Comparison of ENCODE assay signal across 1 cellular context in the genomic region with DNA sequence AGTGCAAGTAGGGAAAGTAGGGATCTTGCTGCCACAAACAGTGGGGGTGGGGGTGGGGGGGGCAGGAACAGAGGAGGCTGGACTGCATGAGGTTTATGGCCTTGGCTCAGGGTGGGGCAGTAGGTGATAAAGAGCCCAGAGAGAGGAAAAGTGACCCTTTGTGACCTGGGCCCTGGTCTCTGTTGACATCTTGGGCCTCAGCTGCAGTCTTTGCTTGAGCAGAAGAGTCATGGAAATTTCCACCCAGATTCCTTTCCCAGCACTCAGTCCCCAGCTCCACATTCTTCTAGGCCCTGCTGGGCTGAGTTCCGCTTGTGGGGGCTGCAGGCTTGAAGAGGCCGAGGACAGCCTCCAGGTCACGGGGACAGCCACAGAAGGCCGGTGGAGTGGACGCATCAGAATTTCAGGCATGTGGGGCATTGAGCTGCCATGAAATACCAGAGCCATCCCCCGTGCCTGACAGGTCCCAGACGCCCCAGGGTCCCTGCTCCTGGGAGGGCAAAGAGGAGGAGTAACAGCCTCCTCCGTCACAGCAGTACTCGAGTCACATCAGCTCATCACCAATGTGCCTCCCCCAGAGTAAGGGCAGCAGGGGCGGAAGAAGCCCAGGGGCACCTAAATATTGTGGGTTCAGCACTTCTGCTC.
TF ChIP-seq lines count a peak whose summit lies in the region.

No MANE protein-coding gene starts in this region.

TF ChIP-seq in HepG2, 621 proteins besides CTCF, POLR2A, EP300 and RAD21 (continued from another document and continues in another):
- no peak; the same call in 1 of the 2 replicates for TF ChIP-seq ARID4A (CRISPR knock-in tag; IDR thresholded peaks at IDR 0.05; ENCODE audit: borderline replicate concordance)
- peak; percentile 95 for TF ChIP-seq ZBTB7B (CRISPR knock-in tag; IDR thresholded peaks at IDR 0.05)
- no peak for TF ChIP-seq ZNF547 (CRISPR knock-in tag; IDR thresholded peaks at IDR 0.05)
- TF ChIP-seq, protein P1, sequence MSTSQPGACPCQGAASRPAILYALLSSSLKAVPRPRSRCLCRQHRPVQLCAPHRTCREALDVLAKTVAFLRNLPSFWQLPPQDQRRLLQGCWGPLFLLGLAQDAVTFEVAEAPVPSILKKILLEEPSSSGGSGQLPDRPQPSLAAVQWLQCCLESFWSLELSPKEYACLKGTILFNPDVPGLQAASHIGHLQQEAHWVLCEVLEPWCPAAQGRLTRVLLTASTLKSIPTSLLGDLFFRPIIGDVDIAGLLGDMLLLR (CRISPR knock-in tag; IDR thresholded peaks at IDR 0.05): no peak
- TF ChIP-seq ZNF281 (CRISPR knock-in tag; IDR thresholded peaks at IDR 0.05; ENCODE audit: borderline replicate concordance): peak; percentile 39; the same call in 1 of the 2 replicates
- TF ChIP-seq ZNF737 (CRISPR knock-in tag; IDR thresholded peaks at IDR 0.05; ENCODE audit: borderline replicate concordance): no peak
- TF ChIP-seq ZBTB8A (CRISPR knock-in tag; IDR thresholded peaks at IDR 0.05; ENCODE audit: borderline replicate concordance, low read depth): no peak
- no peak for TF ChIP-seq ZNF546 (CRISPR knock-in tag; conservative IDR thresholded peaks at IDR 0.05)
- no peak for TF ChIP-seq ZNF513 (CRISPR knock-in tag; conservative IDR thresholded peaks at IDR 0.05)
- TF ChIP-seq, protein P2, sequence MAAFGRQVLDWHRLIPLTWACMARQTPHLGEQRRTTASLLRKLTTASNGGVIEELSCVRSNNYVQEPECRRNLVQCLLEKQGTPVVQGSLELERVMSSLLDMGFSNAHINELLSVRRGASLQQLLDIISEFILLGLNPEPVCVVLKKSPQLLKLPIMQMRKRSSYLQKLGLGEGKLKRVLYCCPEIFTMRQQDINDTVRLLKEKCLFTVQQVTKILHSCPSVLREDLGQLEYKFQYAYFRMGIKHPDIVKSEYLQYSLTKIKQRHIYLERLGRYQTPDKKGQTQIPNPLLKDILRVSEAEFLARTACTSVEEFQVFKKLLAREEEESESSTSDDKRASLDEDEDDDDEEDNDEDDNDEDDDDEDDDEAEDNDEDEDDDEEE (CRISPR knock-in tag; IDR thresholded peaks at IDR 0.05): no peak
- no peak for TF ChIP-seq SRSF9 (IDR thresholded peaks at IDR 0.05; ENCODE audit: borderline replicate concordance, insufficient read depth, low read depth, low read length, poor library complexity, severe bottlenecking)
- TF ChIP-seq ZNF414 (CRISPR knock-in tag; IDR thresholded peaks at IDR 0.05): no peak
- peak; percentile 17; the same call in 1 of the 2 replicates for TF ChIP-seq RFXAP (CRISPR knock-in tag; IDR thresholded peaks at IDR 0.05; ENCODE audit: borderline replicate concordance)
- TF ChIP-seq ELF1 (CRISPR knock-in tag; IDR thresholded peaks at IDR 0.05): no peak
- TF ChIP-seq MED13 (CRISPR knock-in tag; IDR thresholded peaks at IDR 0.05): peak; percentile 63; the same call in 1 of the 2 replicates
- no peak for TF ChIP-seq GZF1 (CRISPR knock-in tag; IDR thresholded peaks at IDR 0.05)
- no peak for TF ChIP-seq ZSCAN29 (CRISPR knock-in tag; conservative IDR thresholded peaks at IDR 0.05)
- TF ChIP-seq ASH2L (IDR thresholded peaks at IDR 0.05; ENCODE audit: insufficient read length, low read depth, low read length): peak; percentile 21
- TF ChIP-seq ARID2 (CRISPR knock-in tag; IDR thresholded peaks at IDR 0.05; ENCODE audit: borderline replicate concordance): peak; percentile 53; the same call in 1 of the 2 replicates
- no peak for TF ChIP-seq ZNF350 (CRISPR knock-in tag; IDR thresholded peaks at IDR 0.05; ENCODE audit: borderline replicate concordance, low read depth)
- no peak for TF ChIP-seq TCF7 (IDR thresholded peaks at IDR 0.05; ENCODE audit: low read depth)
- TF ChIP-seq, protein P3, sequence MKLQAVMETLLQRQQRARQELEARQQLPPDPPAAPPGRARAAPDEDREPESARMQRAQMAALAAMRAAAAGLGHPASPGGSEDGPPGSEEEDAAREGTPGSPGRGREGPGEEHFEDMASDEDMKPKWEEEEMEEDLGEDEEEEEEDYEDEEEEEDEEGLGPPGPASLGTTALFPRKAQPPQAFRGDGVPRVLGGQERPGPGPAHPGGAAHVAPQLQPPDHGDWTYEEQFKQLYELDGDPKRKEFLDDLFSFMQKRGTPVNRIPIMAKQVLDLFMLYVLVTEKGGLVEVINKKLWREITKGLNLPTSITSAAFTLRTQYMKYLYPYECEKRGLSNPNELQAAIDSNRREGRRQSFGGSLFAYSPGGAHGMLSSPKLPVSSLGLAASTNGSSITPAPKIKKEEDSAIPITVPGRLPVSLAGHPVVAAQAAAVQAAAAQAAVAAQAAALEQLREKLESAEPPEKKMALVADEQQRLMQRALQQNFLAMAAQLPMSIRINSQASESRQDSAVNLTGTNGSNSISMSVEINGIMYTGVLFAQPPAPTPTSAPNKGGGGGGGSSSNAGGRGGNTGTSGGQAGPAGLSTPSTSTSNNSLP (IDR thresholded peaks at IDR 0.05; ENCODE audit: low read depth, low read length): no peak
- TF ChIP-seq DMAP1 (CRISPR knock-in tag; IDR thresholded peaks at IDR 0.05): 0 out of 2 replicates have a peak, but pooled peaks have one; percentile 30
- no peak for TF ChIP-seq ZNF337 (CRISPR knock-in tag; IDR thresholded peaks at IDR 0.05; ENCODE audit: borderline replicate concordance, low read depth)
- TF ChIP-seq ZEB1 (IDR thresholded peaks at IDR 0.05; ENCODE audit: insufficient replicate concordance, low read depth): no peak
- 0 out of 2 replicates have a peak, but pooled peaks have one; percentile 6 for TF ChIP-seq HIVEP1 (CRISPR knock-in tag; IDR thresholded peaks at IDR 0.05)
- TF ChIP-seq TAF1 (CRISPR knock-in tag; IDR thresholded peaks at IDR 0.05): peak; percentile 59; the same call in 1 of the 2 replicates
- peak; percentile 46; the same call in 1 of the 2 replicates for TF ChIP-seq ZNF263 (CRISPR knock-in tag; IDR thresholded peaks at IDR 0.05)
- TF ChIP-seq KLF12 (CRISPR knock-in tag; IDR thresholded peaks at IDR 0.05; ENCODE audit: borderline replicate concordance): peak; percentile 21; the same call in 1 of the 2 replicates
- TF ChIP-seq RARA (CRISPR knock-in tag; IDR thresholded peaks at IDR 0.05): peak; percentile 70
- peak; percentile 33; the same call in 1 of the 2 replicates for TF ChIP-seq ZNF563 (CRISPR knock-in tag; IDR thresholded peaks at IDR 0.05)
- TF ChIP-seq SYNCRIP (IDR thresholded peaks at IDR 0.05; ENCODE audit: insufficient read depth, low read depth, low read length): no peak
- TF ChIP-seq ZNF709 (CRISPR knock-in tag; IDR thresholded peaks at IDR 0.05): peak; percentile 18; the same call in 1 of the 2 replicates
- TF ChIP-seq NONO (IDR thresholded peaks at IDR 0.05): no peak
- TF ChIP-seq NONO (CRISPR knock-in tag; conservative IDR thresholded peaks at IDR 0.05): 0 out of 2 replicates have a peak, but pooled peaks have one; percentile 8
- no peak for TF ChIP-seq IKZF4 (CRISPR knock-in tag; IDR thresholded peaks at IDR 0.05; ENCODE audit: borderline replicate concordance, low read depth, not compliant biosample characterization)
- no peak for TF ChIP-seq JUNB (CRISPR knock-in tag; IDR thresholded peaks at IDR 0.05; ENCODE audit: borderline replicate concordance)
- 0 out of 2 replicates have a peak, but pooled peaks have one; percentile 14 for TF ChIP-seq SALL2 (CRISPR knock-in tag; IDR thresholded peaks at IDR 0.05)
- TF ChIP-seq ZNF333 (CRISPR knock-in tag; IDR thresholded peaks at IDR 0.05; ENCODE audit: borderline replicate concordance): no peak
- no peak for TF ChIP-seq EEA1 (CRISPR knock-in tag; IDR thresholded peaks at IDR 0.05; ENCODE audit: borderline replicate concordance)
- no peak for TF ChIP-seq ZC3H13 (CRISPR knock-in tag; IDR thresholded peaks at IDR 0.05)
- TF ChIP-seq ZBTB20 (CRISPR knock-in tag; IDR thresholded peaks at IDR 0.05; ENCODE audit: borderline replicate concordance, low read depth): no peak
- TF ChIP-seq SAP130 (CRISPR knock-in tag; IDR thresholded peaks at IDR 0.05; ENCODE audit: low read depth): peak; percentile 9; the same call in 1 of the 2 replicates
- TF ChIP-seq, protein P4, sequence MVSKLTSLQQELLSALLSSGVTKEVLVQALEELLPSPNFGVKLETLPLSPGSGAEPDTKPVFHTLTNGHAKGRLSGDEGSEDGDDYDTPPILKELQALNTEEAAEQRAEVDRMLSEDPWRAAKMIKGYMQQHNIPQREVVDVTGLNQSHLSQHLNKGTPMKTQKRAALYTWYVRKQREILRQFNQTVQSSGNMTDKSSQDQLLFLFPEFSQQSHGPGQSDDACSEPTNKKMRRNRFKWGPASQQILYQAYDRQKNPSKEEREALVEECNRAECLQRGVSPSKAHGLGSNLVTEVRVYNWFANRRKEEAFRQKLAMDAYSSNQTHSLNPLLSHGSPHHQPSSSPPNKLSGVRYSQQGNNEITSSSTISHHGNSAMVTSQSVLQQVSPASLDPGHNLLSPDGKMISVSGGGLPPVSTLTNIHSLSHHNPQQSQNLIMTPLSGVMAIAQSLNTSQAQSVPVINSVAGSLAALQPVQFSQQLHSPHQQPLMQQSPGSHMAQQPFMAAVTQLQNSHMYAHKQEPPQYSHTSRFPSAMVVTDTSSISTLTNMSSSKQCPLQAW (CRISPR knock-in tag; IDR thresholded peaks at IDR 0.05): 0 out of 2 replicates have a peak, but pooled peaks have one; percentile 43
- no peak for TF ChIP-seq TP53 (CRISPR knock-in tag; conservative IDR thresholded peaks at IDR 0.05)
- TF ChIP-seq ZNF205 (CRISPR knock-in tag; IDR thresholded peaks at IDR 0.05): no peak
